11 cellular contexts compared by ENCODE assay signal in genomic region chr11:96309001-96309642, GRCh38. TPM values are rescaled to one million over a fixed set of nuclear protein-coding genes. Genes with fewer than 3 reads are reported as not detected.
A peak's percentile ranks its signal among the peaks of the same experiment; 100 is the strongest.
DNase-seq lines count a peak whose midpoint lies in the region; ATAC-seq, FAIRE-seq and TF ChIP-seq lines count a peak whose summit lies in the region.
"Had no signal": no experiment of that assay in that cellular context is flagged by ENCODE, and none has a peak within 500 bp of the region (broad histone marks: within the 10 kb centered on the region; RNA-seq: fewer than 3 reads in every experiment).

No MANE protein-coding gene starts in this region.

- H3K4me1 Mint-ChIP-seq in nephron, result peaks cover 78% of the 10 kb centered on the region

- H3K18ac ChIP-seq in H1 (ENCODE audit: extremely low read depth, low read length), result no peak overlapping the region

- H3K4me3 ChIP-seq in H1 (ENCODE audit: extremely low read depth in 1 of 4, insufficient read depth in 2 of 4, low read depth in 3 of 4, low read length in 4 of 4) (no peak overlapping the region), body of pancreas (no peak overlapping the region)
- H3K4me3 ChIP-seq in effector memory CD4-positive, alpha-beta T cell (ENCODE audit: insufficient read depth, low read depth, low read length, poor library complexity, severe bottlenecking), result no peak overlapping the region
- H3K4me3 ChIP-seq: ovary had no signal

- no peaks in the 10 kb centered on the region for H3K27me3 ChIP-seq in H1 (replicated peaks in 1 of 4; ENCODE audit: control insufficient read depth in 3 of 4, extremely low read depth in 1 of 4, insufficient read depth in 3 of 4, low read length in 3 of 4)
- no peaks in the 10 kb centered on the region for H3K27me3 ChIP-seq in body of pancreas
- no peaks in the 10 kb centered on the region for H3K27me3 ChIP-seq in effector memory CD4-positive, alpha-beta T cell (replicated peaks; ENCODE audit: control insufficient read depth, insufficient read depth, low read length, poor library complexity, severe bottlenecking)
- H3K27me3 ChIP-seq: ovary had no signal

- no peak overlapping the region for H2BK5ac ChIP-seq in H1 (ENCODE audit: low read depth, low read length)

- POLR2A ChIA-PET in H1 (lab: Charles Lee; ENCODE audit: partially characterized antibody), result interaction anchor here (0.8 kb wide), 1 partner anchor 160 kb away, joined by 3 read pairs; no protein-coding TSS in a partner anchor

- TF ChIP-seq POLR2A in H1 (IDR thresholded peaks at IDR 0.05; ENCODE audit: control extremely low read depth in 1 of 2, low read depth in 2 of 2, low read length in 2 of 2) (no peak), body of pancreas (IDR thresholded peaks at IDR 0.05) (no peak)

- no peak for ATAC-seq in body of pancreas

- no peak overlapping the region for H4K91ac ChIP-seq in H1 (replicated peaks; ENCODE audit: insufficient read length, low read length)

- no peaks in the 10 kb centered on the region for H3K36me3 Mint-ChIP-seq in nephron (ENCODE audit: low read depth)

- WGBS in H1 (ENCODE audit: extremely low coverage in 1 of 2, insufficient coverage in 1 of 2, insufficient read length in 1 of 2, insufficient replicate concordance in 2 of 2, low coverage in 1 of 2, low lambda C conversion rate in 2 of 2, missing lambda C conversion rate in 1 of 2), 2 experiments, result 92% methylated on average over 2 of the region's 2 CpGs; no CpG with 5 or more reads in 1 of the 2 experiments
- WGBS in body of pancreas, 2 donors, result 79 to 82% methylated on average over 2 of the region's 2 CpGs

- no peak overlapping the region for H2AK5ac ChIP-seq in H1 (ENCODE audit: low read depth, low read length)

- H2BK15ac ChIP-seq in H1 (ENCODE audit: low read length), result peak overlapping the region; percentile 22; the same call in 1 of the 2 replicates

- CTCF ChIA-PET in H1 (lab: Charles Lee; ENCODE audit: partially characterized antibody), result interaction anchor here (0.6 to 3.6 kb wide), 7 partner anchors 9 to 34 kb away, joined by 3 to 27 read pairs (median 3); partner anchors contain the start of gene MAML2

- H3K9ac ChIP-seq in H1 (replicated peaks in 1 of 4; ENCODE audit: extremely low read depth in 1 of 4, low read depth in 3 of 4, low read length in 3 of 4), result no peak overlapping the region

- no peak overlapping the region for H3K4me2 ChIP-seq in H1 (ENCODE audit: insufficient read depth in 1 of 2, low read depth in 2 of 2, low read length in 2 of 2)

- no peak overlapping the region for H2BK120ac ChIP-seq in H1 (replicated peaks; ENCODE audit: low read depth, low read length)

- no peak overlapping the region for H3K23ac ChIP-seq in H1 (ENCODE audit: insufficient read length)

- H3K27me3 Mint-ChIP-seq in nephron (ENCODE audit: low read depth), result no peaks in the 10 kb centered on the region

- no peaks in the 10 kb centered on the region for H3K9me3 ChIP-seq in H1 (ENCODE audit: insufficient read depth in 2 of 2, low read depth in 1 of 2, low read length in 1 of 2)
- no peaks in the 10 kb centered on the region for H3K9me3 ChIP-seq in body of pancreas
- H3K9me3 ChIP-seq in effector memory CD4-positive, alpha-beta T cell (ENCODE audit: control insufficient read depth, low read length), result no peaks in the 10 kb centered on the region
- H3K9me3 ChIP-seq: ovary had no signal

- H2AFZ ChIP-seq in H1 (ENCODE audit: low read length), result no peak overlapping the region

- TF ChIP-seq EP300 in H1 (IDR thresholded peaks at IDR 0.05; ENCODE audit: borderline replicate concordance in 1 of 2, low read depth in 2 of 2, low read length in 2 of 2), result no peak

- peak; percentile 69 for DNase-seq in EH (ENCODE audit: low read depth)
- DNase-seq in NCI-H69 (lab: John Stamatoyannopoulos, UW), result peak; percentile 27
- DNase-seq in H1 (ENCODE audit: low read depth in 1 of 2, low spot score in 2 of 2), result no peak
- no peak for DNase-seq in body of pancreas
- no peak for DNase-seq in Ammon's horn (ENCODE audit: low spot score)
- no peak for DNase-seq in effector memory CD4-positive, alpha-beta T cell
- no peak for DNase-seq in activated CD4-positive, alpha-beta T cell treated with anti-CD3 and anti-CD28 coated beads, Interleukin-2, amount 50 U/mL, for 48 hours
- DNase-seq: NCI-H2029 treated with DMSO at 0.1 percent for 48 hours, ovary had no signal

- no peak for FAIRE-seq in H1 (lab: Jason Lieb, UNC)

- no peak overlapping the region for H3K4ac ChIP-seq in H1 (replicated peaks; ENCODE audit: insufficient read length, low read depth, low read length)

- no peaks in the 10 kb centered on the region for H3K23me2 ChIP-seq in H1 (ENCODE audit: low read depth, low read length)

- no peak for TF ChIP-seq RAD21 in H1 (IDR thresholded peaks at IDR 0.05 in 1 of 2, conservative IDR thresholded peaks at IDR 0.05 in 1 of 2; ENCODE audit: low read depth in 2 of 2, low read length in 2 of 2)

- H4K20me1 ChIP-seq in H1 (replicated peaks in 1 of 2; ENCODE audit: control insufficient read depth in 1 of 2, insufficient read depth in 2 of 2, low read length in 2 of 2), result no peaks in the 10 kb centered on the region

- no peak overlapping the region for H2BK20ac ChIP-seq in H1 (ENCODE audit: low read length)

- no peak overlapping the region for H4K5ac ChIP-seq in H1 (ENCODE audit: insufficient read length, low read depth, low read length)

- H3K56ac ChIP-seq in H1 (replicated peaks; ENCODE audit: insufficient read length, low read depth, low read length), result no peak overlapping the region

- H3K14ac ChIP-seq in H1 (ENCODE audit: insufficient read length), result no peak overlapping the region

- no peaks in the 10 kb centered on the region for H3K79me2 ChIP-seq in H1 (ENCODE audit: control insufficient read depth in 1 of 2, insufficient read depth in 2 of 2, low read length in 2 of 2)

- H3K9me3 Mint-ChIP-seq in nephron, result no peaks in the 10 kb centered on the region
- H3K9me3 Mint-ChIP-seq: activated naive CD4-positive, alpha-beta T cell treated with anti-CD3 and anti-CD28 coated beads, Interleukin-2, amount 50 U/mL, for 72 hours had no signal

- H3K79me1 ChIP-seq in H1 (ENCODE audit: low read depth, low read length), result no peaks in the 10 kb centered on the region; the same call in 1 of the 2 replicates

- TF ChIP-seq CTCF in H1 (IDR thresholded peaks at IDR 0.05; ENCODE audit: control extremely low read depth in 1 of 3, insufficient read depth in 1 of 3, low read depth in 1 of 3, low read length in 3 of 3) (no peak), nephron (IDR thresholded peaks at IDR 0.05; ENCODE audit: unreplicated experiment in 3 of 3) (no peak), body of pancreas (IDR thresholded peaks at IDR 0.05) (no peak)

- H3K36me3 ChIP-seq in H1 (ENCODE audit: control insufficient read depth in 2 of 4, insufficient read depth in 4 of 4, low read length in 3 of 4) (no peaks in the 10 kb centered on the region), body of pancreas (replicated peaks in 1 of 2; ENCODE audit: insufficient read depth in 1 of 2, low read depth in 2 of 2) (no peaks in the 10 kb centered on the region)
- no peaks in the 10 kb centered on the region for H3K36me3 ChIP-seq in effector memory CD4-positive, alpha-beta T cell (ENCODE audit: control insufficient read depth, insufficient read depth, low read length)
- H3K36me3 ChIP-seq: ovary had no signal

- H2BK12ac ChIP-seq in H1 (ENCODE audit: low read depth, low read length), result no peak overlapping the region

- no peak overlapping the region for H4K8ac ChIP-seq in H1 (ENCODE audit: extremely low read depth, insufficient read depth, low read length)

- H3K4me1 ChIP-seq in H1 (replicated peaks in 1 of 4; ENCODE audit: control insufficient read depth in 3 of 4, insufficient read depth in 4 of 4, low read length in 3 of 4) (peaks cover 0 to 17% (median 10%) of the 10 kb centered on the region in 4 experiments; a peak in 4 of 7 replicates), body of pancreas (peaks cover 40% of the 10 kb centered on the region)
- peaks cover 9% of the 10 kb centered on the region for H3K4me1 ChIP-seq in effector memory CD4-positive, alpha-beta T cell (ENCODE audit: control insufficient read depth, insufficient read depth, low read length, poor library complexity, severe bottlenecking)

- peak overlapping the region; percentile 93 to 98 (median 96) for H3K27ac Mint-ChIP-seq in nephron
- H3K27ac Mint-ChIP-seq: activated naive CD4-positive, alpha-beta T cell treated with anti-CD3 and anti-CD28 coated beads, Interleukin-2, amount 50 U/mL, for 72 hours had no signal

- no peak overlapping the region for H3K4me3 Mint-ChIP-seq in nephron

- H3K27ac ChIP-seq in H1 (ENCODE audit: low read depth, low read length), result no peak overlapping the region
- peak overlapping the region in 1 of 4 donors; percentile 8 for H3K27ac ChIP-seq in body of pancreas
- no peak overlapping the region for H3K27ac ChIP-seq in effector memory CD4-positive, alpha-beta T cell (ENCODE audit: insufficient read depth, low read length, poor library complexity, severe bottlenecking)
- H3K27ac ChIP-seq: ovary had no signal

- intact Hi-C loops in body of pancreas (cut with DNase I), result no loop called here

TF ChIP-seq in H1, 55 proteins besides CTCF, POLR2A, EP300 and RAD21 (continues in another document):
- no peak for TF ChIP-seq FOSL1 (IDR thresholded peaks at IDR 0.05; ENCODE audit: insufficient read depth, low read depth, low read length)
- TF ChIP-seq HDAC6 (IDR thresholded peaks at IDR 0.05; ENCODE audit: low read depth, low read length), result no peak
- TF ChIP-seq ATF3 (IDR thresholded peaks at IDR 0.05; ENCODE audit: insufficient read depth, low read depth, low read length), result no peak
- TF ChIP-seq NRF1 (IDR thresholded peaks at IDR 0.05; ENCODE audit: low read depth, low read length), result no peak
- TF ChIP-seq POLR2AphosphoS5 (IDR thresholded peaks at IDR 0.05; ENCODE audit: low read depth, low read length), result no peak
- TF ChIP-seq GABPA (IDR thresholded peaks at IDR 0.05; ENCODE audit: borderline replicate concordance, insufficient read depth, low read length), result no peak
- TF ChIP-seq BACH1 (IDR thresholded peaks at IDR 0.05; ENCODE audit: low read length), result no peak
- no peak for TF ChIP-seq SP2 (IDR thresholded peaks at IDR 0.05; ENCODE audit: low read length)
- no peak for TF ChIP-seq YY1 (IDR thresholded peaks at IDR 0.05; ENCODE audit: low read depth, low read length)

RNA-seq across cellular contexts. Expression of gene MAML2, which starts 33.9 kb away (rescaled TPM):
- total RNA-seq in H1 (2021; fragmentation: NEBNext Ultra II Directional; extraction: Animal tissue kit (Norgen Biotek cat#: 25700)), result 6.6 and 6.8 TPM in 2 replicates
- 2.5 and 3.8 TPM in 2 replicates for polyA plus RNA-seq in H1 (2011; rRNA removed)
- polyA plus RNA-seq in H1 (2011; cell fraction: cytosol; rRNA removed), result 2.8 TPM
- 3.6 TPM for polyA plus RNA-seq in H1 (2011; cell fraction: nucleus; rRNA removed)
- polyA plus RNA-seq in H1 (2012, experiment 1 of 2), result 2.0 to 3.5 TPM (median 2.5 TPM) in 4 replicates
- polyA plus RNA-seq in H1 (2012, experiment 2 of 2), result 0.17 TPM
- 4.4 TPM for polyA plus RNA-seq in H1 (2013, experiment 1 of 2)
- 4.5 TPM for polyA plus RNA-seq in H1 (2013, experiment 2 of 2)
- 6.3 and 10.5 TPM in 2 replicates for polyA minus RNA-seq in H1 (2011; rRNA and poly(A)+ RNA removed)
- 5.4 TPM for polyA minus RNA-seq in H1 (2011; cell fraction: cytosol; rRNA and poly(A)+ RNA removed)
- polyA minus RNA-seq in H1 (2011; cell fraction: nucleus; rRNA and poly(A)+ RNA removed), result 14.2 TPM
- total RNA-seq in body of pancreas, result 1 to 10 TPM; 7.9 to 9.9 TPM

Comparison
In these comparisons a context has a peak if more than half of its experiments do, and no peak if none do; other contexts are left out.
1. DNase-seq: peak in EH (single experiment) and NCI-H69 (single experiment); none in H1 (0 of 2), body of pancreas (0 of 4), Ammon's horn (single experiment), effector memory CD4-positive, alpha-beta T cell (0 of 3) and activated CD4-positive, alpha-beta T cell treated with anti-CD3 and anti-CD28 coated beads, Interleukin-2, amount 50 U/mL, for 48 hours (0 of 2).